ENCODE assay signal across 8 cellular contexts in the genomic region with DNA sequence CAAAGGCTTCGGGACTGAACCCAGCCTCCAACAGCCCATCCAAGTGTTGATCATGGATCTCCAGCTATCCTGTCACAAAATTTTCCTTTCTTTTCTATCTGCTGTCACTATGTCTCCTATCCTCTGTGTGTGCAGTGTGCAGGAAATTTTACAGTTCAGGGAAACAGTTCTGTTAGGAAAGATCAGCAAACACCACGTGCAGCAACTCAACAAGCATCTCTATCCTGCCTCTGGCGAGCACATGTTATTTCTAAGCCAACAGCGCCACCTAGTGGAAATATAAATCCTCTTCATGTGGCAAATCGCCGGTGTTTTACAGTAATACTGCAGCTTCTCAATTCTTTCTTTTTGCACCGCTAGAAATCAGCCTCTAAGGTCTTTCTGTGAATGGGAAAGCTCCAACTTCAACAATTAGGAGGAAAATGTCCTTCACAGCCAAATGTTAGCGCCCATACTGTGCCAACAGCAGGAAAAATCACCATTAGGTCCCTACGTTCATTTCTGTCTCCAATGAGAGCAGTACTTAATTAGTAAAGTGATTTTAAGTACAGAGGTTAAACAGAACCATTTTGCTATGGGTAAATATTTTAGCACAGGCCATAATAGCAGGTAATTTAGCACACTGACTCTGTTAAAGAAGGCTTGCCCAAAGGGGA. TPM values are rescaled to one million over a fixed set of nuclear protein-coding genes. Genes with fewer than 3 reads are reported as not detected.
DNase-seq lines count a peak whose midpoint lies in the region; ATAC-seq and TF ChIP-seq lines count a peak whose summit lies in the region.

No MANE protein-coding gene starts in this region.

- H3K27ac ChIP-seq in hepatocyte (no peak overlapping the region), smooth muscle cell (ENCODE audit: low read depth) (no peak overlapping the region)

- H3K36me3 ChIP-seq in hepatocyte (replicated peaks; ENCODE audit: insufficient read depth, low read depth) (no peaks in the 10 kb centered on the region), smooth muscle cell (ENCODE audit: low read depth) (no peaks in the 10 kb centered on the region)

- no peaks in the 10 kb centered on the region for H3F3A ChIP-seq in smooth muscle cell (ENCODE audit: low read depth)

- H3K9me2 ChIP-seq in hepatocyte (replicated peaks; ENCODE audit: insufficient read depth): no peaks in the 10 kb centered on the region

- ATAC-seq in HG03378 (IDR thresholded peaks at IDR 0.05; ENCODE audit: unreplicated experiment) (no peak), HG03432 (IDR thresholded peaks at IDR 0.05; ENCODE audit: unreplicated experiment) (no peak)

- H4K20me1 ChIP-seq in hepatocyte (ENCODE audit: insufficient read depth, poor library complexity, severe bottlenecking) (no peaks in the 10 kb centered on the region), smooth muscle cell (ENCODE audit: low read depth) (no peaks in the 10 kb centered on the region)

- TF ChIP-seq CTCF in GM10266 (IDR thresholded peaks at IDR 0.05; ENCODE audit: control insufficient read depth, insufficient read depth, low read depth, missing control alignments): peak; percentile 73
- peak; percentile 48 for TF ChIP-seq CTCF in astrocyte of the cerebellum (IDR thresholded peaks at IDR 0.05; ENCODE audit: low read depth, low read length, missing control alignments)
- TF ChIP-seq CTCF in hepatocyte (IDR thresholded peaks at IDR 0.05; ENCODE audit: poor library complexity): peak; percentile 64
- TF ChIP-seq CTCF in smooth muscle cell (IDR thresholded peaks at IDR 0.05; ENCODE audit: borderline replicate concordance, insufficient read depth, poor library complexity, severe bottlenecking): peak; percentile 58

- H3K79me2 ChIP-seq in hepatocyte (no peaks in the 10 kb centered on the region), smooth muscle cell (ENCODE audit: low read depth) (no peaks in the 10 kb centered on the region)

- in situ Hi-C loops in astrocyte of the cerebellum (cut with HindIII; ENCODE audit: low sequenced_read_pairs): no loop called here

- H3K9ac ChIP-seq in smooth muscle cell (ENCODE audit: low read depth): no peak overlapping the region

- 28% methylated on average over 9 of the region's 9 CpGs for WGBS in hepatocyte (ENCODE audit: low lambda C conversion rate, missing lambda C conversion rate)
- WGBS in smooth muscle cell (ENCODE audit: low lambda C conversion rate): 31% methylated on average over 9 of the region's 9 CpGs

- H3K4me2 ChIP-seq in hepatocyte (no peak overlapping the region), smooth muscle cell (no peak overlapping the region)

- H3K9me3 ChIP-seq in hepatocyte (ENCODE audit: low read depth) (peaks cover 12% of the 10 kb centered on the region), smooth muscle cell (replicated peaks; ENCODE audit: low read depth) (peaks cover 3% of the 10 kb centered on the region)

- no peak overlapping the region for H3K4me3 ChIP-seq in astrocyte of the cerebellum (ENCODE audit: low read depth, low read length)
- H3K4me3 ChIP-seq in hepatocyte: no peak overlapping the region
- no peak overlapping the region for H3K4me3 ChIP-seq in smooth muscle cell

- H3K4me1 ChIP-seq in hepatocyte (ENCODE audit: insufficient read depth): no peaks in the 10 kb centered on the region
- no peaks in the 10 kb centered on the region for H3K4me1 ChIP-seq in smooth muscle cell (ENCODE audit: low read depth)

- H2AFZ ChIP-seq in hepatocyte (no peak overlapping the region), smooth muscle cell (ENCODE audit: low read depth) (no peak overlapping the region)

- no peaks in the 10 kb centered on the region for H3K27me3 ChIP-seq in hepatocyte
- no peaks in the 10 kb centered on the region for H3K27me3 ChIP-seq in smooth muscle cell (ENCODE audit: low read depth)

- peak; percentile 44 for DNase-seq in GM10266 (ENCODE audit: extremely low spot score)
- DNase-seq in NCI-H1105 treated with DMSO at 0.1 percent for 48 hours (lab: John Stamatoyannopoulos, UW): peak; percentile 75
- DNase-seq in SK-N-DZ (ENCODE audit: low spot score): peak; percentile 73
- peak; percentile 57 for DNase-seq in astrocyte of the cerebellum (ENCODE audit: low read depth)
- DNase-seq in hepatocyte (ENCODE audit: low spot score): peak; percentile 83
- DNase-seq in smooth muscle cell (lab: John Stamatoyannopoulos, UW; ENCODE audit: unreplicated experiment): no peak

RNA-seq across cellular contexts. Expression of a gene that starts 21.3 kb away (rescaled TPM):
- polyA plus RNA-seq in SK-N-DZ (2014; cell fraction: cytosol; rRNA removed): 16.4 and 24.3 TPM in 2 replicates
- polyA plus RNA-seq in SK-N-DZ (2014; cell fraction: nucleus; rRNA removed): 29.5 and 31.2 TPM in 2 replicates
- total RNA-seq in hepatocyte (14.5 and 30.0 TPM in 2 replicates), smooth muscle cell (9.7 and 33.8 TPM in 2 replicates)
- polyA plus RNA-seq in hepatocyte (11.5 and 11.7 TPM in 2 replicates), smooth muscle cell (4.1 and 7.1 TPM in 2 replicates)

RNA-seq across cellular contexts. Expression of a gene that starts 35.3 kb away (rescaled TPM):
- polyA plus RNA-seq in SK-N-DZ (2014; cell fraction: cytosol; rRNA removed): 44.9 and 51.5 TPM in 2 replicates
- 94.8 and 106 TPM in 2 replicates for polyA plus RNA-seq in SK-N-DZ (2014; cell fraction: nucleus; rRNA removed)
- total RNA-seq in hepatocyte: 29.1 and 34.3 TPM in 2 replicates
- 19.5 and 20.2 TPM in 2 replicates for polyA plus RNA-seq in hepatocyte
- 16.0 and 34.6 TPM in 2 replicates for total RNA-seq in smooth muscle cell
- 11.5 and 17.5 TPM in 2 replicates for polyA plus RNA-seq in smooth muscle cell

RNA-seq across cellular contexts. Expression of a gene that starts 35.8 kb away (rescaled TPM):
- polyA plus RNA-seq in SK-N-DZ (2014; cell fraction: cytosol; rRNA removed): 0.17 and 0.50 TPM in 2 replicates
- 0.18 and 0.37 TPM in 2 replicates for polyA plus RNA-seq in SK-N-DZ (2014; cell fraction: nucleus; rRNA removed)
- total RNA-seq in hepatocyte (0.04 and 0.13 TPM in 2 replicates), smooth muscle cell (not detected in 2 replicates)
- polyA plus RNA-seq in hepatocyte (not detected in 2 replicates), smooth muscle cell (0.73 TPM in 1 of 2 replicates, not detected in the other)
